8 cellular contexts compared by ENCODE assay signal in the genomic region with DNA sequence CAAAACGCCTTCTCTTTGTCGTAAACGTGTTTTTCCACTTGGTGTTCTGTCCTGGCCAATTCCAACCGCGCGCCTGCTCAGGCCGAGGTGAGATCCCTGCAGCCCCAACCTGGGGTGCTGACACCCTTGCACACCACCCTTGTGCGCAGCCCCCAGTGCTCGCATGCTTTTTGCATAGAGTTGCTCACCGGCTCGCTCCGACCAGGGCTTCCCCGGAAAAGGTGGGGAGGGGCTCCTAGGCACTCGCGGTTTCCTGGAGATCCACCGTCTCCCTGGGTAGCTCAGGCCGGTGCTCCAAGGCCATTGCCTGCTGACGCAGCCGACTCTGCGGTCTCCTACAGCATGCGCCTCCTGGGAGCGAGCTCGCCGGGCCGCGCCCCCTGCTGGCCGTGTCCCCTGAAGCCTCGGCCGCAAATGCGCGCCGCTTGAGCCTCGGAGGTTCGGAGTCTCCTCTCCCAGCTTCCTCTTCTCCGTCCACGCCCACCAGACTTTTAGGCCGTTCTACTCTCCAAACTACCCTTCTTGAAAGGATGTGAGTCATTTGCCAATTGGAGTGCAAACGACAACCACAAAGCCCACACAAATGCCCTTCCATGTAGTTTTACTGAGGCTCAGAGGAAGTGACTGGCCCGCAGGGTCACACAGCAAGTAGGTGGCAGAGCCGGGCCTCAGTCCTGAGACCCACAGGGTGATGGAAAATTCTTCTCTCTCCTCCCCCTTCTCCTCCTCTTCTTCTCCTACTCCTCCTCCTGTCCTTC. TPM values are rescaled to one million over a fixed set of nuclear protein-coding genes. Genes with fewer than 3 reads are reported as not detected.
DNase-seq lines count a peak whose midpoint lies in the region; ATAC-seq and TF ChIP-seq lines count a peak whose summit lies in the region.

No MANE protein-coding gene starts in this region.

- H3K4me1 ChIP-seq in OCI-LY1 (ENCODE audit: insufficient read depth, low read length, severe bottlenecking): peaks cover 12% of the 10 kb centered on the region
- peaks cover 34% of the 10 kb centered on the region for H3K4me1 ChIP-seq in mononuclear cell (ENCODE audit: insufficient read depth, low read length)

- H3F3A ChIP-seq in OCI-LY1 (ENCODE audit: insufficient read depth, low read length): no peaks in the 10 kb centered on the region

- H3K9me2 ChIP-seq in OCI-LY1 (ENCODE audit: low read depth, low read length): no peaks in the 10 kb centered on the region

- H3K4me2 ChIP-seq in OCI-LY1 (ENCODE audit: low read length): peak overlapping the region; percentile 73

- H4K20me1 ChIP-seq in OCI-LY1 (ENCODE audit: insufficient read depth, low read length): no peaks in the 10 kb centered on the region

- ATAC-seq in GM19463 (IDR thresholded peaks at IDR 0.05; ENCODE audit: unreplicated experiment): peak; percentile 80

- no peaks in the 10 kb centered on the region for H3K36me3 ChIP-seq in OCI-LY1 (ENCODE audit: insufficient read depth, low read length)

- peak overlapping the region; percentile 41; the same call in 1 of the 2 replicates for H3K9ac ChIP-seq in OCI-LY1 (ENCODE audit: low read length)

- H3K27ac ChIP-seq in HL-60 (replicated peaks): peak overlapping the region; percentile 78
- H3K27ac ChIP-seq in OCI-LY1 (ENCODE audit: low read depth, low read length, poor library complexity, severe bottlenecking): no peak overlapping the region
- H3K27ac ChIP-seq in epithelial cell of prostate: peak overlapping the region; percentile 52

- no peaks in the 10 kb centered on the region for H3K9me3 ChIP-seq in OCI-LY1 (ENCODE audit: low read length)
- H3K9me3 ChIP-seq in mononuclear cell (ENCODE audit: low read depth, low read length): no peaks in the 10 kb centered on the region

- DNase-seq in COR-L47 (lab: John Stamatoyannopoulos, UW) (peak; percentile 78), HL-60 (ENCODE audit: low read depth in 1 of 2, low spot score in 1 of 2) (peak; percentile 99 to 100), activated T-cell treated with anti-CD3 and anti-CD28 coated beads for 1 hour (ENCODE audit: low read depth) (peak; percentile 82), epithelial cell of prostate (ENCODE audit: low read depth, low spot score) (peak; percentile 90)
- DNase-seq in stimulated activated CD8-positive, alpha-beta memory T cell treated with anti-CD3 and anti-CD28 coated beads, Interleukin-2, amount 100 ng/mL, for 48 hours (ENCODE audit: low read depth in 2 of 2): peak; percentile 94 to 96

- H3K27me3 ChIP-seq in HL-60 (ENCODE audit: insufficient read depth, poor library complexity, severe bottlenecking) (no peaks in the 10 kb centered on the region), OCI-LY1 (ENCODE audit: insufficient read depth, low read length) (no peaks in the 10 kb centered on the region), mononuclear cell (ENCODE audit: insufficient read depth, low read length) (peaks cover 4% of the 10 kb centered on the region)

- no peaks in the 10 kb centered on the region for H3K79me2 ChIP-seq in OCI-LY1 (ENCODE audit: insufficient read depth, low read length)

- H2AFZ ChIP-seq in OCI-LY1 (ENCODE audit: low read length): no peak overlapping the region

- peak; percentile 88 for TF ChIP-seq CTCF in HL-60 (IDR thresholded peaks at IDR 0.05; ENCODE audit: insufficient read depth, low read length)
- peak; percentile 97 for TF ChIP-seq CTCF in OCI-LY1 (IDR thresholded peaks at IDR 0.05; ENCODE audit: low read length)

- H3K4me3 ChIP-seq in HL-60 (replicated peaks; ENCODE audit: insufficient read depth, low read length) (peak overlapping the region; percentile 39), OCI-LY1 (ENCODE audit: low read depth, low read length, poor library complexity, severe bottlenecking) (peak overlapping the region; percentile 51), mononuclear cell (ENCODE audit: low read length) (peak overlapping the region; percentile 1)

RNA-seq across cellular contexts. Expression of a gene that starts 7.2 kb away (rescaled TPM):
- total RNA-seq in mononuclear cell: 4.0 TPM

RNA-seq across cellular contexts. Expression of a gene that starts 28.9 kb away (rescaled TPM):
- total RNA-seq in mononuclear cell: not detected

RNA-seq across cellular contexts. Expression of a gene that starts 42.3 kb away (rescaled TPM):
- 76.7 TPM for total RNA-seq in mononuclear cell

RNA-seq across cellular contexts. Expression of a gene that starts 45.6 kb away (rescaled TPM):
- not detected for total RNA-seq in mononuclear cell

RNA-seq across cellular contexts. Expression of a gene that starts 52.2 kb away (rescaled TPM):
- total RNA-seq in mononuclear cell: 1.3 TPM

Comparison
In these comparisons a context has a peak if more than half of its experiments do, and no peak if none do; other contexts are left out.
1. H3K4me3 ChIP-seq: peak in every context shown above with its lines; median percentile 51 in OCI-LY1; 39 in HL-60; 1 in mononuclear cell.